Comparison of ENCODE assay signal across 14 cellular contexts in the genomic region with DNA sequence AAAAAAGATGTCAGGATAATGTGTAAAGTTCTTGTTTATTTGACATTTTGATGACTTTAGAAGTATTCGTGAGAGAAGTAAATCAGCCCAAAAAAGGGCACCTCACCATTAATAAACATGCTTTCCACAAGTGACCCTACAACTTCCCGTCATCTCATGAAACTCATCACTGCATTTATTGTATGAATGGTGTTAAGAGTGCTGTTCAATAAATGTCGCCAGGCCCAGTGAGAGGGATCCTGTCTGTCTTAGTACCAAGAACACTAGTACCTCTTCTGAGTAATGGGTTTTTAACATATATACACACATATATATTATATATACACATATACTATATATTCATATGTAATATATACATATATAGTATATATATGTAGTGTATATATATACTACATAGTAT.
DNase-seq lines count a peak whose midpoint lies in the region; ATAC-seq and TF ChIP-seq lines count a peak whose summit lies in the region.
"Had no signal": no experiment of that assay in that cellular context is flagged by ENCODE, and none has a peak within 500 bp of the region (broad histone marks: within the 10 kb centered on the region; RNA-seq: fewer than 3 reads in every experiment).

No MANE protein-coding gene starts in this region.

- H3K36me3 Mint-ChIP-seq in CD14-positive monocyte: no peaks in the 10 kb centered on the region
- H3K36me3 Mint-ChIP-seq: activated naive CD8-positive, alpha-beta T cell had no signal

- H3K9me3 Mint-ChIP-seq in CD14-positive monocyte: peaks cover 0 to 5% (median 3%) of the 10 kb centered on the region in 7 donors

- TF ChIP-seq CTCF in CD14-positive monocyte (IDR thresholded peaks at IDR 0.05) (no peak), suprapubic skin (IDR thresholded peaks at IDR 0.05) (no peak)

- H3K27ac Mint-ChIP-seq in CD14-positive monocyte: peak overlapping the region; percentile 60 to 84 (median 75)
- H3K27ac Mint-ChIP-seq: activated CD8-positive, alpha-beta T cell treated with anti-CD3 and anti-CD28 coated beads, Interleukin-2, amount 10 ng/mL, durations not matched to agents 7 days and 5 days; activated naive CD8-positive, alpha-beta T cell had no signal

- no peak overlapping the region for H3K27ac ChIP-seq in suprapubic skin
- H3K27ac ChIP-seq: prostate gland had no signal

- peaks cover 36% of the 10 kb centered on the region for H3K4me1 Mint-ChIP-seq in CD14-positive monocyte

- no peaks in the 10 kb centered on the region for H3K4me1 ChIP-seq in suprapubic skin
- H3K4me1 ChIP-seq: Peyer's patch, prostate gland had no signal

- H3K36me3 ChIP-seq in suprapubic skin: no peaks in the 10 kb centered on the region
- H3K36me3 ChIP-seq: Peyer's patch, prostate gland had no signal

- H3K27me3 ChIP-seq in suprapubic skin: no peaks in the 10 kb centered on the region
- H3K27me3 ChIP-seq: Peyer's patch had no signal

- no peak overlapping the region for H3K4me3 ChIP-seq in suprapubic skin
- H3K4me3 ChIP-seq: Peyer's patch, prostate gland had no signal

- peaks cover 0 to 1% (median 0%) of the 10 kb centered on the region in 3 donors for H3K27me3 Mint-ChIP-seq in CD14-positive monocyte (ENCODE audit: low read depth in 3 of 3)

- peak; percentile 32 for ATAC-seq in GM19438 (IDR thresholded peaks at IDR 0.05; ENCODE audit: low read depth, unreplicated experiment)
- ATAC-seq in HG02678 (IDR thresholded peaks at IDR 0.05; ENCODE audit: unreplicated experiment): peak; percentile 27
- ATAC-seq in HG03378 (IDR thresholded peaks at IDR 0.05; ENCODE audit: unreplicated experiment): peak; percentile 42
- ATAC-seq: activated CD8-positive, alpha-beta T cell treated with anti-CD3 and anti-CD28 coated beads, Interleukin-2, amount 10 ng/mL, durations not matched to agents 7 days and 5 days had no signal

- DNase-seq in CD14-positive monocyte (ENCODE audit: low spot score) (no peak), suprapubic skin (ENCODE audit: low spot score in 2 of 2) (no peak), HuH-7.5 (ENCODE audit: low spot score) (no peak)
- no peak for DNase-seq in effector CD4-positive, alpha-beta T cell
- DNase-seq in stimulated activated CD4-positive, alpha-beta T cell treated with anti-CD3 and anti-CD28 coated beads, Interleukin-4, amount 100 ng/mL, for 24 hours: no peak
- DNase-seq: activated CD8-positive, alpha-beta T cell treated with anti-CD3 and anti-CD28 coated beads, Interleukin-2, amount 10 ng/mL, durations not matched to agents 7 days and 5 days; DMS153; NCI-H446 treated with DMSO at 0.1 percent for 48 hours; Peyer's patch had no signal

- intact Hi-C loops in CD14-positive monocyte (cut with micrococcal nuclease): loop anchor here in 1 of 2 donors (10.0 kb wide), 1 partner anchor 616 kb away; a partner anchor contains a TSS

- H3K4me3 Mint-ChIP-seq in CD14-positive monocyte: peak overlapping the region in 1 of 2 donors; percentile 63
- H3K4me3 Mint-ChIP-seq: activated CD8-positive, alpha-beta T cell treated with anti-CD3 and anti-CD28 coated beads, Interleukin-2, amount 10 ng/mL, durations not matched to agents 7 days and 5 days; activated naive CD8-positive, alpha-beta T cell had no signal

- WGBS in suprapubic skin: 74% methylated on average over 3 of the region's 3 CpGs

- no peaks in the 10 kb centered on the region for H3K9me3 ChIP-seq in suprapubic skin
- H3K9me3 ChIP-seq: Peyer's patch, prostate gland had no signal

- TF ChIP-seq EP300 in suprapubic skin (IDR thresholded peaks at IDR 0.05): no peak

- TF ChIP-seq POLR2A in suprapubic skin (IDR thresholded peaks at IDR 0.05): no peak
